Comparison of ENCODE assay signal across 1 cellular context in genomic region chr19:8491574-8491973, GRCh38.
TF ChIP-seq lines count a peak whose summit lies in the region.

No MANE protein-coding gene starts in this region.

TF ChIP-seq in SK-N-SH, 30 proteins besides CTCF, POLR2A, EP300 and RAD21 (continued from another document):
- TF ChIP-seq NRF1 (IDR thresholded peaks at IDR 0.05; ENCODE audit: low read depth, low read length) (no peak), MAX (IDR thresholded peaks at IDR 0.05; ENCODE audit: low read depth) (no peak), RXRA (IDR thresholded peaks at IDR 0.05; ENCODE audit: borderline replicate concordance, low read depth) (no peak), MEF2A (IDR thresholded peaks at IDR 0.05; ENCODE audit: borderline replicate concordance, low read depth) (no peak), CHD2 (IDR thresholded peaks at IDR 0.05; ENCODE audit: low read length, partially characterized antibody) (no peak), FOSL2 (IDR thresholded peaks at IDR 0.05; ENCODE audit: borderline replicate concordance, low read depth) (no peak), JUND (IDR thresholded peaks at IDR 0.05) (no peak), ELF1 (IDR thresholded peaks at IDR 0.05) (no peak), PBX3 (IDR thresholded peaks at IDR 0.05) (no peak), USF2 (IDR thresholded peaks at IDR 0.05; ENCODE audit: borderline replicate concordance, low read depth, low read length) (no peak), POLR2AphosphoS5 (IDR thresholded peaks at IDR 0.05; ENCODE audit: low read depth, low read length) (no peak), TAF1 (IDR thresholded peaks at IDR 0.05; ENCODE audit: borderline replicate concordance, low read depth, low read length) (no peak)
